Comparison of ENCODE assay signal across 11 cellular contexts in genomic region chr18:36610716-36611115, GRCh38.
"Had no signal": no experiment of that assay in that cellular context is flagged by ENCODE, and none has a peak within 500 bp of the region (broad histone marks: within the 10 kb centered on the region; RNA-seq: fewer than 3 reads in every experiment).

No MANE protein-coding gene starts in this region.

- DNase-seq: activated naive CD8-positive, alpha-beta T cell treated with anti-CD3 and anti-CD28 coated beads for 36 hours; left ventricle myocardium inferior; mesenchymal stem cell; pancreas; stomach; T-helper 17 cell; uterus had no signal

- H3K9me3 Mint-ChIP-seq: activated naive CD8-positive, alpha-beta T cell treated with anti-CD3 and anti-CD28 coated beads for 36 hours had no signal

- H3K36me3 Mint-ChIP-seq: activated naive CD8-positive, alpha-beta T cell treated with anti-CD3 and anti-CD28 coated beads for 36 hours had no signal

- FAIRE-seq: endometrium, keratinocyte, pancreas had no signal

- H3K4me1 Mint-ChIP-seq: activated naive CD8-positive, alpha-beta T cell treated with anti-CD3 and anti-CD28 coated beads for 36 hours; T-helper 17 cell had no signal

- H3K4me3 ChIP-seq: left ventricle myocardium inferior, pancreas, skin epidermis, stomach, uterus had no signal

- ATAC-seq: esophagus mucosa, pancreas, T-helper 17 cell had no signal

- H3K27me3 Mint-ChIP-seq: activated naive CD8-positive, alpha-beta T cell treated with anti-CD3 and anti-CD28 coated beads for 36 hours; T-helper 17 cell had no signal

- H3K27ac Mint-ChIP-seq: activated naive CD8-positive, alpha-beta T cell treated with anti-CD3 and anti-CD28 coated beads for 36 hours; T-helper 17 cell had no signal

- H3K4me3 Mint-ChIP-seq: activated naive CD8-positive, alpha-beta T cell treated with anti-CD3 and anti-CD28 coated beads for 36 hours; T-helper 17 cell had no signal
